Comparison of ENCODE assay signal across 9 cellular contexts in genomic region chr11:117931971-117932370, GRCh38. TPM values are rescaled to one million over a fixed set of nuclear protein-coding genes. Genes with fewer than 3 reads are reported as not detected.
DNase-seq lines count a peak whose midpoint lies in the region; ATAC-seq, FAIRE-seq and TF ChIP-seq lines count a peak whose summit lies in the region.
"Had no signal": no experiment of that assay in that cellular context is flagged by ENCODE, and none has a peak within 500 bp of the region (broad histone marks: within the 10 kb centered on the region; RNA-seq: fewer than 3 reads in every experiment).

No MANE protein-coding gene starts in this region.

- CTCF ChIA-PET in activated CD8-positive, alpha-beta T cell treated with anti-CD3 and anti-CD28 coated beads, Interleukin-2, amount 10 ng/mL, durations not matched to agents 7 days and 5 days (lab: Charles Lee), result interaction anchor here (0.8 to 11.6 kb wide), 11 partner anchors 11 to 123 kb away, joined by 3 to 172 read pairs (median 8); partner anchors contain the start of gene FXYD2

- peak; percentile 91 for FAIRE-seq in GM12891 (lab: Jason Lieb, UNC)
- FAIRE-seq: pancreas had no signal

- no peak for TF ChIP-seq POLR2A in GM12891 (IDR thresholded peaks at IDR 0.05; ENCODE audit: low read depth, low read length)

- no peaks in the 10 kb centered on the region for H3K36me3 Mint-ChIP-seq in activated CD8-positive, alpha-beta T cell treated with anti-CD3 and anti-CD28 coated beads, Interleukin-2, amount 10 ng/mL, durations not matched to agents 7 days and 5 days (ENCODE audit: low read depth)

- DNase-seq in GM12891 (ENCODE audit: insufficient read length, low spot score) (peak; percentile 53), sciatic nerve (ENCODE audit: low spot score) (peak; percentile 50), AG08395 (ENCODE audit: low spot score) (no peak), foreskin melanocyte (no peak)
- DNase-seq in activated CD8-positive, alpha-beta T cell treated with anti-CD3 and anti-CD28 coated beads, Interleukin-2, amount 10 ng/mL, durations not matched to agents 7 days and 5 days, result peak; percentile 47

- H3K27me3 Mint-ChIP-seq in activated CD8-positive, alpha-beta T cell treated with anti-CD3 and anti-CD28 coated beads, Interleukin-2, amount 10 ng/mL, durations not matched to agents 7 days and 5 days (ENCODE audit: low read depth), result no peaks in the 10 kb centered on the region

- H3K9me3 Mint-ChIP-seq in activated CD8-positive, alpha-beta T cell treated with anti-CD3 and anti-CD28 coated beads, Interleukin-2, amount 10 ng/mL, durations not matched to agents 7 days and 5 days (ENCODE audit: insufficient read depth), result no peaks in the 10 kb centered on the region

- intact Hi-C loops in sciatic nerve (cut with DNase I), result no loop called here

- no peak overlapping the region for H3K4me3 Mint-ChIP-seq in activated CD8-positive, alpha-beta T cell treated with anti-CD3 and anti-CD28 coated beads, Interleukin-2, amount 10 ng/mL, durations not matched to agents 7 days and 5 days

- ATAC-seq in GM21529 (IDR thresholded peaks at IDR 0.05; ENCODE audit: unreplicated experiment) (peak; percentile 67), sciatic nerve (no peak), GM18861 (IDR thresholded peaks at IDR 0.05; ENCODE audit: unreplicated experiment) (no peak), HG02885 (IDR thresholded peaks at IDR 0.05; ENCODE audit: poor library complexity, unreplicated experiment) (no peak)
- no peak for ATAC-seq in activated CD8-positive, alpha-beta T cell treated with anti-CD3 and anti-CD28 coated beads, Interleukin-2, amount 10 ng/mL, durations not matched to agents 7 days and 5 days
- ATAC-seq: pancreas had no signal

- POLR2A ChIA-PET in activated CD8-positive, alpha-beta T cell treated with anti-CD3 and anti-CD28 coated beads, Interleukin-2, amount 10 ng/mL, durations not matched to agents 7 days and 5 days (lab: Charles Lee), result interaction anchor here (1.0 to 1.7 kb wide), 3 partner anchors 11 to 60 kb away, joined by 3 to 6 read pairs (median 4); no protein-coding TSS in a partner anchor

- peaks cover 83% of the 10 kb centered on the region for H3K4me1 Mint-ChIP-seq in activated CD8-positive, alpha-beta T cell treated with anti-CD3 and anti-CD28 coated beads, Interleukin-2, amount 10 ng/mL, durations not matched to agents 7 days and 5 days (ENCODE audit: low read depth)

- peak overlapping the region; percentile 93 for H3K27ac Mint-ChIP-seq in activated CD8-positive, alpha-beta T cell treated with anti-CD3 and anti-CD28 coated beads, Interleukin-2, amount 10 ng/mL, durations not matched to agents 7 days and 5 days

TF ChIP-seq in GM12891, 5 proteins besides CTCF, POLR2A, EP300 and RAD21:
- TF ChIP-seq POU2F2 (IDR thresholded peaks at IDR 0.05; ENCODE audit: low read depth, low read length) (peak; percentile 70; the same call in 1 of the 2 replicates), TAF1 (IDR thresholded peaks at IDR 0.05; ENCODE audit: low read depth, low read length) (no peak), POLR2AphosphoS5 (IDR thresholded peaks at IDR 0.05; ENCODE audit: low read depth, low read length) (no peak), PAX5 (IDR thresholded peaks at IDR 0.05; ENCODE audit: insufficient read depth, low read length, severe bottlenecking) (no peak)

RNA-seq across cellular contexts. Expression of gene TMPRSS13, which starts 2.8 kb away (rescaled TPM):
- polyA plus RNA-seq in GM12891 (2012; ENCODE audit: low read depth, missing spikeins), result 0.55 TPM
- 1 to 10 TPM; 1.8 to 2.5 TPM for total RNA-seq in activated CD8-positive, alpha-beta T cell treated with anti-CD3 and anti-CD28 coated beads, Interleukin-2, amount 10 ng/mL, durations not matched to agents 7 days and 5 days
- 0.58 TPM for total RNA-seq in sciatic nerve

RNA-seq across cellular contexts. Expression of gene IL10RA, which starts 54.2 kb away (rescaled TPM):
- polyA plus RNA-seq in GM12891 (2012; ENCODE audit: low read depth, missing spikeins), result 9.9 TPM
- total RNA-seq in activated CD8-positive, alpha-beta T cell treated with anti-CD3 and anti-CD28 coated beads, Interleukin-2, amount 10 ng/mL, durations not matched to agents 7 days and 5 days, result 100 to 1,000 TPM; 202 to 210 TPM
- 29.5 TPM for total RNA-seq in sciatic nerve

RNA-seq across cellular contexts. Expression of gene FXYD6, which starts 55.5 kb away (rescaled TPM):
- 0.35 TPM for polyA plus RNA-seq in GM12891 (2012; ENCODE audit: low read depth, missing spikeins)
- total RNA-seq in activated CD8-positive, alpha-beta T cell treated with anti-CD3 and anti-CD28 coated beads, Interleukin-2, amount 10 ng/mL, durations not matched to agents 7 days and 5 days, result under 1 TPM in 1 of 2 experiments, not detected in 1; 0.24 TPM
- 141 TPM for total RNA-seq in sciatic nerve

Comparison
In these comparisons a context has a peak if more than half of its experiments do, and no peak if none do; other contexts are left out.
1. DNase-seq: peak in GM12891 (single experiment), activated CD8-positive, alpha-beta T cell treated with anti-CD3 and anti-CD28 coated beads, Interleukin-2, amount 10 ng/mL, durations not matched to agents 7 days and 5 days (single experiment) and sciatic nerve (single experiment); none in AG08395 (single experiment) and foreskin melanocyte (single experiment).
2. RNA of gene FXYD6, which starts 55.5 kb away (total RNA-seq): 141 TPM in sciatic nerve (single experiment); 0.24 TPM in activated CD8-positive, alpha-beta T cell treated with anti-CD3 and anti-CD28 coated beads, Interleukin-2, amount 10 ng/mL, durations not matched to agents 7 days and 5 days; every median in the first group is over 100 times any median in the second.